Comparison of ENCODE assay signal across 7 cellular contexts in the genomic region with DNA sequence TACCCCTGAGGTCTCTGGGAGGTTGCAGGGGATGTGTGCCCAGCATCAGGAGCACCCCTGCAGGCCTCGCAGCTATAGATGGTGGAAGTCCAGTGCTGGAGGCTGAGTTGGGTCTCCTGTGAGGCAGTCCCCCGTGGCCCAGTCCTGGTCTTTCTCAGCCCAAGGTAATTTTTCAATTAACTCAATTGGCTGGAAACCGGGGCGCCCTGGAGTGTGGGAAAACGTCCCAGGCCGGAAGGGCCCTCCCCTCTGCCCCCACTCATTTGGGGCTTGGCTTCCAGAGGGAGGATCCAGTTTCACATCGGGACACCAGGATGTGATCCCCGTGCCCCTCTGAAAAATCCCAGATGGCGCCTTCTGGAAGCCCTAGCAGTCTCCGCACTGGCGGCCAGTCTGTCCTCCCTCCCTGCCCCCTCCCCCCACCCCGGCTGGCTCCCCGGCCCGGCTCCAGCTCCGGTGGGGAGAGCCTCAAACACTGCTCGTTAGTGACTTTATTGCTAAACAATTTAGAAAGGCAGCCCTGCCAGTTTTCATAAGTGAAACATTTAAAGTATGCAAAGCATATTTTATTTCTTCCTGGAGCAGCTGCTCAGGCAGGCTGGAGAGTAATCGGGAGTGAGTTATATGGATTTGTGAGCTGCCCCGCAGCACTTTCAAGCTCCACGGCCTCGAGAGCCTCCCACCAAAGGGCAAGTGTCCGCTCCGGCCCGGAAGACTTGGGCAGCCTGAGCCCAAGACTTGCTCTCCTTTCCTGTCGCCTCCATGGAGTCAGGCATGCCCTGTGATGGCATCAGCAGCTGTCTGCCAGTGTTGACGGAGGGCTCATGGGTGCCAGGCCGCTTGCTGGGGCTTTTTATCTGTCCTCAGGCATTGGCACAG.
A peak's percentile ranks its signal among the peaks of the same experiment; 100 is the strongest.
DNase-seq lines count a peak whose midpoint lies in the region; ATAC-seq and TF ChIP-seq lines count a peak whose summit lies in the region.

No MANE protein-coding gene starts in this region.

- no peaks in the 10 kb centered on the region for H3K9me3 ChIP-seq in mucosa of descending colon

- DNase-seq in NCI-H69 (lab: John Stamatoyannopoulos, UW) (peak; percentile 12), epithelial cell of esophagus (ENCODE audit: low read depth) (peak; percentile 70), mucosa of descending colon (peak; percentile 29 to 65 (median 55)), ureter (ENCODE audit: low spot score) (peak; percentile 74), GDM1 (lab: John Stamatoyannopoulos, UW) (no peak)
- no peak for DNase-seq in activated naive CD4-positive, alpha-beta T cell treated with anti-CD3 and anti-CD28 coated beads, Interleukin-2, amount 50 U/mL, for 72 hours (ENCODE audit: low spot score in 2 of 2)
- DNase-seq in activated T-cell treated with anti-CD3 and anti-CD28 coated beads, Interleukin-2, amount 50 U/mL, for 1 hour, result no peak

- ATAC-seq in mucosa of descending colon, result peak; percentile 64
- ATAC-seq in activated naive CD4-positive, alpha-beta T cell treated with anti-CD3 and anti-CD28 coated beads, Interleukin-2, amount 50 U/mL, for 72 hours, result no peak

- no peaks in the 10 kb centered on the region for H3K9me3 Mint-ChIP-seq in activated naive CD4-positive, alpha-beta T cell treated with anti-CD3 and anti-CD28 coated beads, Interleukin-2, amount 50 U/mL, for 72 hours

- H3K4me1 ChIP-seq in mucosa of descending colon (ENCODE audit: low read depth), result no peaks in the 10 kb centered on the region

- H3K36me3 Mint-ChIP-seq in activated naive CD4-positive, alpha-beta T cell treated with anti-CD3 and anti-CD28 coated beads, Interleukin-2, amount 50 U/mL, for 72 hours, result no peaks in the 10 kb centered on the region

- intact Hi-C loops in mucosa of descending colon (cut with DNase I, micrococcal nuclease), result no loop called here

- TF ChIP-seq CTCF in epithelial cell of esophagus (IDR thresholded peaks at IDR 0.05; ENCODE audit: insufficient read depth, low read depth, low read length, missing control alignments) (no peak), mucosa of descending colon (IDR thresholded peaks at IDR 0.05) (no peak)

- H3K27ac Mint-ChIP-seq in activated naive CD4-positive, alpha-beta T cell treated with anti-CD3 and anti-CD28 coated beads, Interleukin-2, amount 50 U/mL, for 72 hours, result no peak overlapping the region

- H3K36me3 ChIP-seq in mucosa of descending colon (ENCODE audit: low read depth), result no peaks in the 10 kb centered on the region

- H3K4me3 ChIP-seq in epithelial cell of esophagus (ENCODE audit: low read length) (no peak overlapping the region), mucosa of descending colon (no peak overlapping the region)

Comparison
In these comparisons a context has a peak if more than half of its experiments do, and no peak if none do; other contexts are left out.
1. DNase-seq: peak in NCI-H69 (single experiment), epithelial cell of esophagus (single experiment), mucosa of descending colon (3 of 3) and ureter (single experiment); none in GDM1 (single experiment), activated naive CD4-positive, alpha-beta T cell treated with anti-CD3 and anti-CD28 coated beads, Interleukin-2, amount 50 U/mL, for 72 hours (0 of 2) and activated T-cell treated with anti-CD3 and anti-CD28 coated beads, Interleukin-2, amount 50 U/mL, for 1 hour (single experiment).